Comparison of ENCODE assay signal across 9 cellular contexts in genomic region chr20:56626367-56627121, GRCh38. TPM values are rescaled to one million over a fixed set of nuclear protein-coding genes. Genes with fewer than 3 reads are reported as not detected.
DNase-seq lines count a peak whose midpoint lies in the region; ATAC-seq and TF ChIP-seq lines count a peak whose summit lies in the region.
"Had no signal": no experiment of that assay in that cellular context is flagged by ENCODE, and none has a peak within 500 bp of the region (broad histone marks: within the 10 kb centered on the region; RNA-seq: fewer than 3 reads in every experiment).

No MANE protein-coding gene starts in this region.

- peaks cover 12% of the 10 kb centered on the region for H3K4me1 Mint-ChIP-seq in activated CD8-positive, alpha-beta T cell treated with anti-CD3 and anti-CD28 coated beads for 36 hours (ENCODE audit: low read depth)
- H3K4me1 Mint-ChIP-seq in activated CD8-positive, alpha-beta T cell treated with anti-CD3 and anti-CD28 coated beads, Interleukin-2, amount 10 ng/mL, durations not matched to agents 7 days and 5 days (ENCODE audit: low read depth) = peaks cover 23% of the 10 kb centered on the region

- H3K4me3 ChIP-seq in tibial artery = no peak overlapping the region

- H3K9me3 ChIP-seq in tibial artery = no peaks in the 10 kb centered on the region

- CTCF ChIA-PET in activated CD8-positive, alpha-beta T cell treated with anti-CD3 and anti-CD28 coated beads for 36 hours (lab: Charles Lee) = no interaction called here
- CTCF ChIA-PET in activated CD8-positive, alpha-beta T cell treated with anti-CD3 and anti-CD28 coated beads, Interleukin-2, amount 10 ng/mL, durations not matched to agents 7 days and 5 days (lab: Charles Lee) = interaction anchor here (0.6 kb wide), 1 partner anchor 157 kb away, joined by 3 read pairs; no protein-coding TSS in a partner anchor

- no peak overlapping the region for H3K4me3 Mint-ChIP-seq in activated CD8-positive, alpha-beta T cell treated with anti-CD3 and anti-CD28 coated beads for 36 hours
- no peak overlapping the region for H3K4me3 Mint-ChIP-seq in activated CD8-positive, alpha-beta T cell treated with anti-CD3 and anti-CD28 coated beads, Interleukin-2, amount 10 ng/mL, durations not matched to agents 7 days and 5 days

- no peak overlapping the region for H3K27ac Mint-ChIP-seq in activated CD8-positive, alpha-beta T cell treated with anti-CD3 and anti-CD28 coated beads for 36 hours
- no peak overlapping the region for H3K27ac Mint-ChIP-seq in activated CD8-positive, alpha-beta T cell treated with anti-CD3 and anti-CD28 coated beads, Interleukin-2, amount 10 ng/mL, durations not matched to agents 7 days and 5 days
- H3K27ac Mint-ChIP-seq: IgD-negative memory B cell had no signal

- peaks cover 57% of the 10 kb centered on the region for H3K27me3 Mint-ChIP-seq in activated CD8-positive, alpha-beta T cell treated with anti-CD3 and anti-CD28 coated beads for 36 hours
- H3K27me3 Mint-ChIP-seq in activated CD8-positive, alpha-beta T cell treated with anti-CD3 and anti-CD28 coated beads, Interleukin-2, amount 10 ng/mL, durations not matched to agents 7 days and 5 days (ENCODE audit: low read depth) = peaks cover 47% of the 10 kb centered on the region

- H3K27me3 ChIP-seq in tibial artery = peaks cover 0 to 83% of the 10 kb centered on the region in 2 donors

- intact Hi-C loops in activated CD8-positive, alpha-beta T cell treated with anti-CD3 and anti-CD28 coated beads for 36 hours (cut with micrococcal nuclease) = no loop called here
- intact Hi-C loops in sciatic nerve (cut with DNase I) (no loop called here), tibial artery (cut with DNase I; ENCODE audit: low total_unique reads) (no loop called here)

- H3K36me3 Mint-ChIP-seq in activated CD8-positive, alpha-beta T cell treated with anti-CD3 and anti-CD28 coated beads for 36 hours (ENCODE audit: low read depth) = no peaks in the 10 kb centered on the region
- no peaks in the 10 kb centered on the region for H3K36me3 Mint-ChIP-seq in activated CD8-positive, alpha-beta T cell treated with anti-CD3 and anti-CD28 coated beads, Interleukin-2, amount 10 ng/mL, durations not matched to agents 7 days and 5 days (ENCODE audit: low read depth)
- H3K36me3 Mint-ChIP-seq: IgD-negative memory B cell had no signal

- H3K9me3 Mint-ChIP-seq in activated CD8-positive, alpha-beta T cell treated with anti-CD3 and anti-CD28 coated beads for 36 hours = no peaks in the 10 kb centered on the region
- no peaks in the 10 kb centered on the region for H3K9me3 Mint-ChIP-seq in activated CD8-positive, alpha-beta T cell treated with anti-CD3 and anti-CD28 coated beads, Interleukin-2, amount 10 ng/mL, durations not matched to agents 7 days and 5 days (ENCODE audit: insufficient read depth)
- H3K9me3 Mint-ChIP-seq: IgD-negative memory B cell had no signal

- DNase-seq in activated CD8-positive, alpha-beta T cell treated with anti-CD3 and anti-CD28 coated beads for 36 hours = peak; percentile 31
- no peak for DNase-seq in activated CD8-positive, alpha-beta T cell treated with anti-CD3 and anti-CD28 coated beads, Interleukin-2, amount 10 ng/mL, durations not matched to agents 7 days and 5 days
- peak; percentile 26 for DNase-seq in MV-4-11 (lab: John Stamatoyannopoulos, UW)
- DNase-seq in sciatic nerve (ENCODE audit: low spot score) = no peak
- no peak for DNase-seq in NCI-H187 treated with DMSO at 0.1 percent for 48 hours (lab: John Stamatoyannopoulos, UW)
- DNase-seq in cerebellum (ENCODE audit: low spot score) = no peak
- no peak for DNase-seq in tibial artery

- TF ChIP-seq CTCF in activated CD8-positive, alpha-beta T cell treated with anti-CD3 and anti-CD28 coated beads for 36 hours (IDR thresholded peaks at IDR 0.05) = no peak
- no peak for TF ChIP-seq CTCF in tibial artery (IDR thresholded peaks at IDR 0.05)

- ATAC-seq in activated CD8-positive, alpha-beta T cell treated with anti-CD3 and anti-CD28 coated beads for 36 hours = no peak
- no peak for ATAC-seq in activated CD8-positive, alpha-beta T cell treated with anti-CD3 and anti-CD28 coated beads, Interleukin-2, amount 10 ng/mL, durations not matched to agents 7 days and 5 days
- ATAC-seq in esophagus mucosa (peak; percentile 35), sciatic nerve (peak; percentile 11)

- peaks cover 0 to 54% (median 44%) of the 10 kb centered on the region in 4 donors for H3K4me1 ChIP-seq in tibial artery

- POLR2A ChIA-PET in activated CD8-positive, alpha-beta T cell treated with anti-CD3 and anti-CD28 coated beads for 36 hours (lab: Charles Lee) = no interaction called here
- POLR2A ChIA-PET in activated CD8-positive, alpha-beta T cell treated with anti-CD3 and anti-CD28 coated beads, Interleukin-2, amount 10 ng/mL, durations not matched to agents 7 days and 5 days (lab: Charles Lee) = no interaction called here

- no peaks in the 10 kb centered on the region for H3K36me3 ChIP-seq in tibial artery

- H3K27ac ChIP-seq in tibial artery = no peak overlapping the region

RNA-seq across cellular contexts. Expression of gene TFAP2C, which starts 2.6 kb away (rescaled TPM):
- total RNA-seq in activated CD8-positive, alpha-beta T cell treated with anti-CD3 and anti-CD28 coated beads for 36 hours = not detected
- not detected for total RNA-seq in activated CD8-positive, alpha-beta T cell treated with anti-CD3 and anti-CD28 coated beads, Interleukin-2, amount 10 ng/mL, durations not matched to agents 7 days and 5 days
- total RNA-seq in esophagus mucosa (30.8 TPM), sciatic nerve (0.31 TPM), cerebellum (not detected)

Comparison
In these comparisons a context has a peak if more than half of its experiments do, and no peak if none do; other contexts are left out.
1. DNase-seq: peak in activated CD8-positive, alpha-beta T cell treated with anti-CD3 and anti-CD28 coated beads for 36 hours (single experiment) and MV-4-11 (single experiment); none in activated CD8-positive, alpha-beta T cell treated with anti-CD3 and anti-CD28 coated beads, Interleukin-2, amount 10 ng/mL, durations not matched to agents 7 days and 5 days (single experiment), sciatic nerve (single experiment), NCI-H187 treated with DMSO at 0.1 percent for 48 hours (single experiment), cerebellum (single experiment) and tibial artery (0 of 2).
2. ATAC-seq: peak in esophagus mucosa (single experiment) and sciatic nerve (single experiment); none in activated CD8-positive, alpha-beta T cell treated with anti-CD3 and anti-CD28 coated beads for 36 hours (single experiment) and activated CD8-positive, alpha-beta T cell treated with anti-CD3 and anti-CD28 coated beads, Interleukin-2, amount 10 ng/mL, durations not matched to agents 7 days and 5 days (single experiment).
3. RNA of gene TFAP2C, which starts 2.6 kb away (total RNA-seq): 30.8 TPM in esophagus mucosa (single experiment); 0.31 TPM in sciatic nerve (single experiment), not detected in activated CD8-positive, alpha-beta T cell treated with anti-CD3 and anti-CD28 coated beads for 36 hours, not detected in activated CD8-positive, alpha-beta T cell treated with anti-CD3 and anti-CD28 coated beads, Interleukin-2, amount 10 ng/mL, durations not matched to agents 7 days and 5 days and not detected in cerebellum (single experiment); every median in the first group is over 10 times any median in the second.